ENCODE assay signal across 9 cellular contexts in genomic region chr14:96275182-96276112, GRCh38. TPM values are rescaled to one million over a fixed set of nuclear protein-coding genes. Genes with fewer than 3 reads are reported as not detected.
DNase-seq lines count a peak whose midpoint lies in the region; ATAC-seq and TF ChIP-seq lines count a peak whose summit lies in the region.
"Had no signal": no experiment of that assay in that cellular context is flagged by ENCODE, and none has a peak within 500 bp of the region (broad histone marks: within the 10 kb centered on the region; RNA-seq: fewer than 3 reads in every experiment).

No MANE protein-coding gene starts in this region.

- no peak overlapping the region for H3K4me3 Mint-ChIP-seq in activated T-helper 1 cell treated with anti-CD3 and anti-CD28 coated beads, Interleukin-12 subunit alpha, Interleukin-12 subunit beta, Interleukin-2, Interleukin-4 antibody, amounts not matched to agents 30 ng/mL and 10 ng/mL and 1 ng/mL, durations not matched to agents 14 hours and 24 hours and 36 hours
- H3K4me3 Mint-ChIP-seq: IgD-negative memory B cell had no signal

- no peak overlapping the region for H3K27ac Mint-ChIP-seq in activated T-helper 1 cell treated with anti-CD3 and anti-CD28 coated beads, Interleukin-12 subunit alpha, Interleukin-12 subunit beta, Interleukin-2, Interleukin-4 antibody, amounts not matched to agents 30 ng/mL and 10 ng/mL and 1 ng/mL, durations not matched to agents 14 hours and 24 hours and 36 hours
- H3K27ac Mint-ChIP-seq: IgD-negative memory B cell had no signal

- H3K27ac ChIP-seq in temporal lobe (ENCODE audit: low read depth, low read length) = peak overlapping the region; percentile 90

- ATAC-seq in omental fat pad (ENCODE audit: low FRiP score) (peak; percentile 48), HG02938 (IDR thresholded peaks at IDR 0.05; ENCODE audit: unreplicated experiment) (no peak)

- TF ChIP-seq CTCF in omental fat pad (IDR thresholded peaks at IDR 0.05) = peak in 2 of 3 donors; percentile 69 to 94

- H3K36me3 Mint-ChIP-seq in activated T-helper 1 cell treated with anti-CD3 and anti-CD28 coated beads, Interleukin-12 subunit alpha, Interleukin-12 subunit beta, Interleukin-2, Interleukin-4 antibody, amounts not matched to agents 30 ng/mL and 10 ng/mL and 1 ng/mL, durations not matched to agents 14 hours and 24 hours and 36 hours (ENCODE audit: low read depth) = no peaks in the 10 kb centered on the region

- peaks cover 21% of the 10 kb centered on the region for H3K9me3 Mint-ChIP-seq in activated T-helper 1 cell treated with anti-CD3 and anti-CD28 coated beads, Interleukin-12 subunit alpha, Interleukin-12 subunit beta, Interleukin-2, Interleukin-4 antibody, amounts not matched to agents 30 ng/mL and 10 ng/mL and 1 ng/mL, durations not matched to agents 14 hours and 24 hours and 36 hours

- intact Hi-C loops in activated T-helper 1 cell treated with anti-CD3 and anti-CD28 coated beads, Interleukin-12 subunit alpha, Interleukin-12 subunit beta, Interleukin-2, Interleukin-4 antibody, amounts not matched to agents 30 ng/mL and 10 ng/mL and 1 ng/mL, durations not matched to agents 14 hours and 24 hours and 36 hours (cut with micrococcal nuclease) = loop anchor here (1.0 to 5.0 kb wide), 3 partner anchors 175 to 714 kb away; no protein-coding TSS in a partner anchor

- DNase-seq in CMK (ENCODE audit: low read depth) (peak; percentile 18), HT-29 (ENCODE audit: low spot score) (peak; percentile 41), OCI-M1 (lab: John Stamatoyannopoulos, UW) (peak; percentile 60), fibroblast of the conjunctiva (ENCODE audit: low read depth) (peak; percentile 56), omental fat pad (ENCODE audit: low spot score) (peak; percentile 75)
- peak; percentile 24 for DNase-seq in activated T-helper 1 cell treated with anti-CD3 and anti-CD28 coated beads, Interleukin-12 subunit alpha, Interleukin-12 subunit beta, Interleukin-2, Interleukin-4 antibody, amounts not matched to agents 30 ng/mL and 10 ng/mL and 1 ng/mL, durations not matched to agents 14 hours and 24 hours and 36 hours (ENCODE audit: low spot score)

- peaks cover 3% of the 10 kb centered on the region for H3K27me3 Mint-ChIP-seq in activated T-helper 1 cell treated with anti-CD3 and anti-CD28 coated beads, Interleukin-12 subunit alpha, Interleukin-12 subunit beta, Interleukin-2, Interleukin-4 antibody, amounts not matched to agents 30 ng/mL and 10 ng/mL and 1 ng/mL, durations not matched to agents 14 hours and 24 hours and 36 hours (ENCODE audit: insufficient read depth)
- H3K27me3 Mint-ChIP-seq: IgD-negative memory B cell had no signal

- H3K4me1 Mint-ChIP-seq in activated T-helper 1 cell treated with anti-CD3 and anti-CD28 coated beads, Interleukin-12 subunit alpha, Interleukin-12 subunit beta, Interleukin-2, Interleukin-4 antibody, amounts not matched to agents 30 ng/mL and 10 ng/mL and 1 ng/mL, durations not matched to agents 14 hours and 24 hours and 36 hours (ENCODE audit: low read depth) = no peaks in the 10 kb centered on the region

RNA-seq across cellular contexts. Expression of gene BDKRB1, which starts 19.4 kb away (rescaled TPM):
- not detected in 2 replicates for total RNA-seq in HT-29 (2014; rRNA removed; shearing (Covaris generic))
- total RNA-seq in activated T-helper 1 cell treated with anti-CD3 and anti-CD28 coated beads, Interleukin-12 subunit alpha, Interleukin-12 subunit beta, Interleukin-2, Interleukin-4 antibody, amounts not matched to agents 30 ng/mL and 10 ng/mL and 1 ng/mL, durations not matched to agents 14 hours and 24 hours and 36 hours = not detected in 2 replicates
- total RNA-seq in omental fat pad (10 to 100 TPM in 2 of 4 donors, not detected in 2; 11.8 to 36.5 TPM), temporal lobe (not detected)

Comparison
In these comparisons a context has a peak if more than half of its experiments do, and no peak if none do; other contexts are left out.
1. DNase-seq: peak in every context shown above with its lines; median percentile 75 in omental fat pad; 60 in OCI-M1; 56 in fibroblast of the conjunctiva; 41 in HT-29; 24 in activated T-helper 1 cell treated with anti-CD3 and anti-CD28 coated beads, Interleukin-12 subunit alpha, Interleukin-12 subunit beta, Interleukin-2, Interleukin-4 antibody, amounts not matched to agents 30 ng/mL and 10 ng/mL and 1 ng/mL, durations not matched to agents 14 hours and 24 hours and 36 hours; 18 in CMK.